2 cellular contexts compared by ENCODE assay signal in genomic region chr14:102074415-102074964, GRCh38.
TF ChIP-seq lines count a peak whose summit lies in the region.

No MANE protein-coding gene starts in this region.

TF ChIP-seq in IMR-90, 13 proteins besides CTCF, POLR2A, EP300 and RAD21 (continued from another document):
- TF ChIP-seq MXI1 (IDR thresholded peaks at IDR 0.05; ENCODE audit: borderline replicate concordance, low read depth, low read length) (no peak), CEBPB (IDR thresholded peaks at IDR 0.05; ENCODE audit: low read depth, low read length) (no peak), RFX5 (IDR thresholded peaks at IDR 0.05; ENCODE audit: low read depth, low read length) (no peak), MAFK (IDR thresholded peaks at IDR 0.05; ENCODE audit: low read depth, low read length) (no peak), MAZ (IDR thresholded peaks at IDR 0.05; ENCODE audit: borderline replicate concordance, low read depth, low read length) (no peak), USF2 (IDR thresholded peaks at IDR 0.05; ENCODE audit: low read depth, low read length) (no peak)

TF ChIP-seq in WTC11, 78 proteins besides CTCF, POLR2A, EP300 and RAD21 (continued from another document):
- TF ChIP-seq AFF4 (CRISPR knock-in tag; IDR thresholded peaks at IDR 0.05; ENCODE audit: borderline replicate concordance) (no peak), FOXP4 (CRISPR knock-in tag; IDR thresholded peaks at IDR 0.05) (no peak), RORB (CRISPR knock-in tag; IDR thresholded peaks at IDR 0.05) (no peak)
